Comparison of ENCODE assay signal across 1 cellular context in the genomic region with DNA sequence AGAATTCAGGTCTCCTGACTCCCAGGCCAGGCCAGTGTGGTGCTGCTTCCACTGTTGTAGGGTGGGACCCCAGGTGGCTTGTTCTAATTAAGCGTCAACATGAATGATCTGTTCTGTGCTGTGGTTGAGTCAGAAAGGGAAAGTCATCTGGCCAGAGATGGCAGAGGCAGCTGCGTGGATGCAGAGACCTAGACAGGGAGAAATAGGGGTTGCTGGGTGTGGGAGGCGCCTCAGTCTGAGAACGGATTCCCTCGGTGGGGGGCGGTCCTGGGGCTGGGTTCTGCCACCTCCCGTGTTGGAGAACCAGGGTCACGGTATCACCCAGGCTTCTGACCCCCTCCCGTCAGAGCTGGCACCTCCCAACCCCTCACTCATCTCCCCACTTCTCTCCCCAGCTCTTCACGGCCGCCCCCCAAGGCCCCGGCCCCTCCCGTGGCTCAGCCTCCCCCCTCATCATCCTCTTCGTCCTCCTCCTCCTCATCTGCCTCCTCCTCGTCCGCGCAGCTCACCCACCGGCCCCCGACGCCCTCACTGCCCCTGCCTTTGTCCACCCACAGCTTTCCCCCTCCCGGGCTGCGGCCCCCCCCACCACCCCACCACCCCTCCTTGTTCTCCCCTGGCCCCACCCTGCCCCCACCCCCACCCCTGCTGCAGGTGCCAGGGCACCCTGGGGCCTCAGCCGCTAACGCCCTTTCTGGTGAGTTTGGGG.
A peak's percentile ranks its signal among the peaks of the same experiment; 100 is the strongest.
TF ChIP-seq lines count a peak whose summit lies in the region.

No MANE protein-coding gene starts in this region.

TF ChIP-seq in HEK293, 187 proteins besides CTCF, POLR2A, EP300 and RAD21:
- TF ChIP-seq, protein P1, sequence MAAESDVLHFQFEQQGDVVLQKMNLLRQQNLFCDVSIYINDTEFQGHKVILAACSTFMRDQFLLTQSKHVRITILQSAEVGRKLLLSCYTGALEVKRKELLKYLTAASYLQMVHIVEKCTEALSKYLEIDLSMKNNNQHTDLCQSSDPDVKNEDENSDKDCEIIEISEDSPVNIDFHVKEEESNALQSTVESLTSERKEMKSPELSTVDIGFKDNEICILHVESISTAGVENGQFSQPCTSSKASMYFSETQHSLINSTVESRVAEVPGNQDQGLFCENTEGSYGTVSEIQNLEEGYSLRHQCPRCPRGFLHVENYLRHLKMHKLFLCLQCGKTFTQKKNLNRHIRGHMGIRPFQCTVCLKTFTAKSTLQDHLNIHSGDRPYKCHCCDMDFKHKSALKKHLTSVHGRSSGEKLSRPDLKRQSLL (tag by site-specific recombination; IDR thresholded peaks at IDR 0.05), result no peak
- TF ChIP-seq, protein P2, sequence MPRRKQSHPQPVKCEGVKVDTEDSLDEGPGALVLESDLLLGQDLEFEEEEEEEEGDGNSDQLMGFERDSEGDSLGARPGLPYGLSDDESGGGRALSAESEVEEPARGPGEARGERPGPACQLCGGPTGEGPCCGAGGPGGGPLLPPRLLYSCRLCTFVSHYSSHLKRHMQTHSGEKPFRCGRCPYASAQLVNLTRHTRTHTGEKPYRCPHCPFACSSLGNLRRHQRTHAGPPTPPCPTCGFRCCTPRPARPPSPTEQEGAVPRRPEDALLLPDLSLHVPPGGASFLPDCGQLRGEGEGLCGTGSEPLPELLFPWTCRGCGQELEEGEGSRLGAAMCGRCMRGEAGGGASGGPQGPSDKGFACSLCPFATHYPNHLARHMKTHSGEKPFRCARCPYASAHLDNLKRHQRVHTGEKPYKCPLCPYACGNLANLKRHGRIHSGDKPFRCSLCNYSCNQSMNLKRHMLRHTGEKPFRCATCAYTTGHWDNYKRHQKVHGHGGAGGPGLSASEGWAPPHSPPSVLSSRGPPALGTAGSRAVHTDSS (tag by site-specific recombination; IDR thresholded peaks at IDR 0.05), result peak; percentile 49; the same call in 1 of the 2 replicates
- TF ChIP-seq ZNF433 (tag by site-specific recombination; IDR thresholded peaks at IDR 0.05; ENCODE audit: low read depth), result no peak
- no peak for TF ChIP-seq ZNF114 (tag by site-specific recombination; IDR thresholded peaks at IDR 0.05)
- TF ChIP-seq, protein P3, sequence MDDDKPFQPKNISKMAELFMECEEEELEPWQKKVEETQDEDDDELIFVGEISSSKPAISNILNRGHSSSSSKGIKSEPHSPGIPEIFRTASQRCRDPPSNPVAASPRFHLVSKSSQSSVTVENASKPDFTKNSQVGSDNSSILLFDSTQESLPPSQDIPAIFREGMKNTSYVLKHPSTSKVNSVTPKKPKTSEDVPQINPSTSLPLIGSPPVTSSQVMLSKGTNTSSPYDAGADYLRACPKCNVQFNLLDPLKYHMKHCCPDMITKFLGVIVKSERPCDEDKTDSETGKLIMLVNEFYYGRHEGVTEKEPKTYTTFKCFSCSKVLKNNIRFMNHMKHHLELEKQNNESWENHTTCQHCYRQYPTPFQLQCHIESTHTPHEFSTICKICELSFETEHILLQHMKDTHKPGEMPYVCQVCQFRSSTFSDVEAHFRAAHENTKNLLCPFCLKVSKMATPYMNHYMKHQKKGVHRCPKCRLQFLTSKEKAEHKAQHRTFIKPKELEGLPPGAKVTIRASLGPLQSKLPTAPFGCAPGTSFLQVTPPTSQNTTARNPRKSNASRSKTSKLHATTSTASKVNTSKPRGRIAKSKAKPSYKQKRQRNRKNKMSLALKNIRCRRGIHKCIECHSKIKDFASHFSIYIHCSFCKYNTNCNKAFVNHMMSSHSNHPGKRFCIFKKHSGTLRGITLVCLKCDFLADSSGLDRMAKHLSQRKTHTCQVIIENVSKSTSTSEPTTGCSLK (tag by site-specific recombination; IDR thresholded peaks at IDR 0.05), result no peak
- no peak for TF ChIP-seq ZNF571 (tag by site-specific recombination; IDR thresholded peaks at IDR 0.05)
- TF ChIP-seq RBAK (tag by site-specific recombination; IDR thresholded peaks at IDR 0.05), result no peak
- TF ChIP-seq HOXC10 (CRISPR knock-in tag; IDR thresholded peaks at IDR 0.05), result no peak
- TF ChIP-seq, protein P4, sequence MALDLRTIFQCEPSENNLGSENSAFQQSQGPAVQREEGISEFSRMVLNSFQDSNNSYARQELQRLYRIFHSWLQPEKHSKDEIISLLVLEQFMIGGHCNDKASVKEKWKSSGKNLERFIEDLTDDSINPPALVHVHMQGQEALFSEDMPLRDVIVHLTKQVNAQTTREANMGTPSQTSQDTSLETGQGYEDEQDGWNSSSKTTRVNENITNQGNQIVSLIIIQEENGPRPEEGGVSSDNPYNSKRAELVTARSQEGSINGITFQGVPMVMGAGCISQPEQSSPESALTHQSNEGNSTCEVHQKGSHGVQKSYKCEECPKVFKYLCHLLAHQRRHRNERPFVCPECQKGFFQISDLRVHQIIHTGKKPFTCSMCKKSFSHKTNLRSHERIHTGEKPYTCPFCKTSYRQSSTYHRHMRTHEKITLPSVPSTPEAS (tag by site-specific recombination; IDR thresholded peaks at IDR 0.05), result no peak
- no peak for TF ChIP-seq ZNF544 (tag by site-specific recombination; IDR thresholded peaks at IDR 0.05)
- TF ChIP-seq, protein P5, sequence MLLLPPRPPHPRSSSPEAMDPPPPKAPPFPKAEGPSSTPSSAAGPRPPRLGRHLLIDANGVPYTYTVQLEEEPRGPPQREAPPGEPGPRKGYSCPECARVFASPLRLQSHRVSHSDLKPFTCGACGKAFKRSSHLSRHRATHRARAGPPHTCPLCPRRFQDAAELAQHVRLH (tag by site-specific recombination; IDR thresholded peaks at IDR 0.05), result no peak
- TF ChIP-seq, protein P6, sequence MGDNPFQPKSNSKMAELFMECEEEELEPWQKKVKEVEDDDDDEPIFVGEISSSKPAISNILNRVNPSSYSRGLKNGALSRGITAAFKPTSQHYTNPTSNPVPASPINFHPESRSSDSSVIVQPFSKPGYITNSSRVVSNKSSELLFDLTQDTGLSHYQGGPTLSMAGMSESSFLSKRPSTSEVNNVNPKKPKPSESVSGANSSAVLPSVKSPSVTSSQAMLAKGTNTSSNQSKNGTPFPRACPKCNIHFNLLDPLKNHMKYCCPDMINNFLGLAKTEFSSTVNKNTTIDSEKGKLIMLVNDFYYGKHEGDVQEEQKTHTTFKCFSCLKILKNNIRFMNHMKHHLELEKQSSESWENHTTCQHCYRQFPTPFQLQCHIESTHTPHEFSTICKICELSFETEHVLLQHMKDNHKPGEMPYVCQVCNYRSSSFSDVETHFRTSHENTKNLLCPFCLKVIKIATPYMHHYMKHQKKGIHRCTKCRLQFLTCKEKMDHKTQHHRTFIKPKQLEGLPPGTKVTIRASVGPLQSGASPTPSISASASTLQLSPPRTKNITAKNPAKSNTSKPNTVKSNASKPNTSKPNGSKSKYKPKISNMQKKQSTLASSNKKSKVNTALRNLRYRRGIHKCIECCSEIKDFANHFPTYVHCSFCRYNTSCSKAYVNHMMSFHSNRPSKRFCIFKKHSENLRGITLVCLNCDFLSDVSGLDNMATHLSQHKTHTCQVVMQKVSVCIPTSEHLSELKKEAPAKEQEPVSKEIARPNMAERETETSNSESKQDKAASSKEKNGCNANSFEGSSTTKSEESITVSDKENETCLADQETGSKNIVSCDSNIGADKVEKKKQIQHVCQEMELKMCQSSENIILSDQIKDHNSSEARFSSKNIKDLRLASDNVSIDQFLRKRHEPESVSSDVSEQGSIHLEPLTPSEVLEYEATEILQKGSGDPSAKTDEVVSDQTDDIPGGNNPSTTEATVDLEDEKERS (tag by site-specific recombination; IDR thresholded peaks at IDR 0.05), result no peak
- no peak for TF ChIP-seq ZNF146 (tag by site-specific recombination; IDR thresholded peaks at IDR 0.05)
- TF ChIP-seq ZNF596 (tag by site-specific recombination; IDR thresholded peaks at IDR 0.05), result no peak
- no peak for TF ChIP-seq ZNF521 (tag by site-specific recombination; IDR thresholded peaks at IDR 0.05)
- no peak for TF ChIP-seq ZNF548 (tag by site-specific recombination; IDR thresholded peaks at IDR 0.05)
- TF ChIP-seq ZFP41 (tag by site-specific recombination; IDR thresholded peaks at IDR 0.05; ENCODE audit: borderline replicate concordance), result no peak
- 0 out of 2 replicates have a peak, but pooled peaks have one; percentile 10 for TF ChIP-seq GLIS1 (tag by site-specific recombination; IDR thresholded peaks at IDR 0.05)
- TF ChIP-seq EGR2 (tag by site-specific recombination; IDR thresholded peaks at IDR 0.05; ENCODE audit: low read depth), result peak; percentile 34
- TF ChIP-seq ZNF426 (tag by site-specific recombination; IDR thresholded peaks at IDR 0.05), result no peak
- no peak for TF ChIP-seq ZNF768 (tag by site-specific recombination; IDR thresholded peaks at IDR 0.05)
- no peak for TF ChIP-seq ZNF600 (tag by site-specific recombination; IDR thresholded peaks at IDR 0.05)
- TF ChIP-seq, protein P7, sequence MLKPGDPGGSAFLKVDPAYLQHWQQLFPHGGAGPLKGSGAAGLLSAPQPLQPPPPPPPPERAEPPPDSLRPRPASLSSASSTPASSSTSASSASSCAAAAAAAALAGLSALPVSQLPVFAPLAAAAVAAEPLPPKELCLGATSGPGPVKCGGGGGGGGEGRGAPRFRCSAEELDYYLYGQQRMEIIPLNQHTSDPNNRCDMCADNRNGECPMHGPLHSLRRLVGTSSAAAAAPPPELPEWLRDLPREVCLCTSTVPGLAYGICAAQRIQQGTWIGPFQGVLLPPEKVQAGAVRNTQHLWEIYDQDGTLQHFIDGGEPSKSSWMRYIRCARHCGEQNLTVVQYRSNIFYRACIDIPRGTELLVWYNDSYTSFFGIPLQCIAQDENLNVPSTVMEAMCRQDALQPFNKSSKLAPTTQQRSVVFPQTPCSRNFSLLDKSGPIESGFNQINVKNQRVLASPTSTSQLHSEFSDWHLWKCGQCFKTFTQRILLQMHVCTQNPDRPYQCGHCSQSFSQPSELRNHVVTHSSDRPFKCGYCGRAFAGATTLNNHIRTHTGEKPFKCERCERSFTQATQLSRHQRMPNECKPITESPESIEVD (tag by site-specific recombination; IDR thresholded peaks at IDR 0.05), result no peak
- no peak for TF ChIP-seq ZNF473 (tag by site-specific recombination; IDR thresholded peaks at IDR 0.05)
- TF ChIP-seq HOXD13 (CRISPR knock-in tag; IDR thresholded peaks at IDR 0.05; ENCODE audit: borderline replicate concordance), result no peak
- no peak for TF ChIP-seq OSR2 (tag by site-specific recombination; IDR thresholded peaks at IDR 0.05)
- TF ChIP-seq, protein P8, sequence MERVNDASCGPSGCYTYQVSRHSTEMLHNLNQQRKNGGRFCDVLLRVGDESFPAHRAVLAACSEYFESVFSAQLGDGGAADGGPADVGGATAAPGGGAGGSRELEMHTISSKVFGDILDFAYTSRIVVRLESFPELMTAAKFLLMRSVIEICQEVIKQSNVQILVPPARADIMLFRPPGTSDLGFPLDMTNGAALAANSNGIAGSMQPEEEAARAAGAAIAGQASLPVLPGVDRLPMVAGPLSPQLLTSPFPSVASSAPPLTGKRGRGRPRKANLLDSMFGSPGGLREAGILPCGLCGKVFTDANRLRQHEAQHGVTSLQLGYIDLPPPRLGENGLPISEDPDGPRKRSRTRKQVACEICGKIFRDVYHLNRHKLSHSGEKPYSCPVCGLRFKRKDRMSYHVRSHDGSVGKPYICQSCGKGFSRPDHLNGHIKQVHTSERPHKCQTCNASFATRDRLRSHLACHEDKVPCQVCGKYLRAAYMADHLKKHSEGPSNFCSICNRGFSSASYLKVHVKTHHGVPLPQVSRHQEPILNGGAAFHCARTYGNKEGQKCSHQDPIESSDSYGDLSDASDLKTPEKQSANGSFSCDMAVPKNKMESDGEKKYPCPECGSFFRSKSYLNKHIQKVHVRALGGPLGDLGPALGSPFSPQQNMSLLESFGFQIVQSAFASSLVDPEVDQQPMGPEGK (tag by site-specific recombination; IDR thresholded peaks at IDR 0.05), result no peak
- no peak for TF ChIP-seq ZNF529 (tag by site-specific recombination; IDR thresholded peaks at IDR 0.05; ENCODE audit: insufficient replicate concordance)
- no peak for TF ChIP-seq ZNF202 (tag by site-specific recombination; IDR thresholded peaks at IDR 0.05; ENCODE audit: borderline replicate concordance)
- TF ChIP-seq, protein P9, sequence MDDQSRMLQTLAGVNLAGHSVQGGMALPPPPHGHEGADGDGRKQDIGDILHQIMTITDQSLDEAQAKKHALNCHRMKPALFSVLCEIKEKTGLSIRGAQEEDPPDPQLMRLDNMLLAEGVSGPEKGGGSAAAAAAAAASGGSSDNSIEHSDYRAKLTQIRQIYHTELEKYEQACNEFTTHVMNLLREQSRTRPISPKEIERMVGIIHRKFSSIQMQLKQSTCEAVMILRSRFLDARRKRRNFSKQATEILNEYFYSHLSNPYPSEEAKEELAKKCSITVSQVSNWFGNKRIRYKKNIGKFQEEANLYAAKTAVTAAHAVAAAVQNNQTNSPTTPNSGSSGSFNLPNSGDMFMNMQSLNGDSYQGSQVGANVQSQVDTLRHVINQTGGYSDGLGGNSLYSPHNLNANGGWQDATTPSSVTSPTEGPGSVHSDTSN (CRISPR knock-in tag; IDR thresholded peaks at IDR 0.05), result no peak
- no peak for TF ChIP-seq ZNF777 (tag by site-specific recombination; IDR thresholded peaks at IDR 0.05; ENCODE audit: borderline replicate concordance)
- 0 out of 2 replicates have a peak, but pooled peaks have one; percentile 38 for TF ChIP-seq GLIS2 (tag by site-specific recombination; IDR thresholded peaks at IDR 0.05)
